17 cellular contexts compared by ENCODE assay signal in genomic region chr22:19055801-19056200, GRCh38.
DNase-seq lines count a peak whose midpoint lies in the region; ATAC-seq, FAIRE-seq and TF ChIP-seq lines count a peak whose summit lies in the region.
"Had no signal": no experiment of that assay in that cellular context is flagged by ENCODE, and none has a peak within 500 bp of the region (broad histone marks: within the 10 kb centered on the region; RNA-seq: fewer than 3 reads in every experiment).

No MANE protein-coding gene starts in this region.

- H3K4me1 Mint-ChIP-seq in natural killer cell treated with Interleukin-12 subunit alpha and Interleukin-12 subunit beta and Interleukin-15 and Interleukin-18, amount 100 ng/mL, for 72 hours (ENCODE audit: low read depth in 2 of 2): peaks cover 0 to 6% of the 10 kb centered on the region in 2 donors
- H3K4me1 Mint-ChIP-seq in natural killer cell (peaks cover 14 to 37% of the 10 kb centered on the region in 2 donors), mesothelial cell of epicardium (peaks cover 6% of the 10 kb centered on the region)

- no peak overlapping the region for H3K27ac Mint-ChIP-seq in natural killer cell treated with Interleukin-12 subunit alpha and Interleukin-12 subunit beta and Interleukin-15 and Interleukin-18, amount 100 ng/mL, for 72 hours
- H3K27ac Mint-ChIP-seq in natural killer cell (no peak overlapping the region), mesothelial cell of epicardium (no peak overlapping the region)

- WGBS in sigmoid colon, 2 donors: 91 to 93% methylated on average over 17 of the region's 17 CpGs

- TF ChIP-seq EP300 in sigmoid colon (IDR thresholded peaks at IDR 0.05): no peak

- no peaks in the 10 kb centered on the region for H3K27me3 ChIP-seq in sigmoid colon

- peaks cover 6% of the 10 kb centered on the region for H3K36me3 Mint-ChIP-seq in natural killer cell treated with Interleukin-12 subunit alpha and Interleukin-12 subunit beta and Interleukin-15 and Interleukin-18, amount 100 ng/mL, for 72 hours
- peaks cover 9% of the 10 kb centered on the region for H3K36me3 Mint-ChIP-seq in natural killer cell
- H3K36me3 Mint-ChIP-seq in mesothelial cell of epicardium: peaks cover 27% of the 10 kb centered on the region

- no peak for ATAC-seq in natural killer cell treated with Interleukin-12 subunit alpha and Interleukin-12 subunit beta and Interleukin-15 and Interleukin-18, amount 100 ng/mL, for 72 hours
- ATAC-seq in natural killer cell (no peak), HG02840 (IDR thresholded peaks at IDR 0.05; ENCODE audit: low FRiP score, unreplicated experiment) (no peak)
- ATAC-seq: PC-3 had no signal

- H3K36me3 ChIP-seq in kidney (ENCODE audit: control insufficient read depth in 1 of 2, insufficient read depth in 2 of 2, low read length in 2 of 2): peaks cover 12 to 38% of the 10 kb centered on the region in 2 donors
- peaks cover 0 to 87% (median 13%) of the 10 kb centered on the region in 4 donors for H3K36me3 ChIP-seq in sigmoid colon

- no peaks in the 10 kb centered on the region for H3K4me1 ChIP-seq in kidney (ENCODE audit: control insufficient read depth in 1 of 2, insufficient read depth in 1 of 2, low read depth in 1 of 2, low read length in 2 of 2)
- H3K4me1 ChIP-seq in sigmoid colon: no peaks in the 10 kb centered on the region

- H3K9me3 ChIP-seq in kidney (ENCODE audit: control insufficient read depth in 1 of 2, low read length in 2 of 2) (no peaks in the 10 kb centered on the region), sigmoid colon (no peaks in the 10 kb centered on the region)

- peak; percentile 44 for DNase-seq in natural killer cell treated with Interleukin-12 subunit alpha and Interleukin-12 subunit beta and Interleukin-15 and Interleukin-18, amount 100 ng/mL, for 72 hours (ENCODE audit: low spot score)
- DNase-seq in natural killer cell (no peak), kidney (peak; percentile 53), sigmoid colon (peak; percentile 54), mesothelial cell of epicardium (ENCODE audit: low spot score in 2 of 2, unreplicated experiment in 2 of 2) (no peak), NCI-H2171 treated with DMSO at 0.1 percent for 48 hours (lab: John Stamatoyannopoulos, UW) (no peak)
- DNase-seq: ACHN; C1 segment of cervical spinal cord; CD8-positive, alpha-beta memory T cell; DND-41; KBM-7; NCI-H1694 treated with DMSO at 0.1 percent for 48 hours; NCI-H510A; PC-3; RPMI8226; SIG-M5 had no signal

- H3K9ac ChIP-seq in kidney (ENCODE audit: low read length in 2 of 2): no peak overlapping the region

- TF ChIP-seq POLR2A in sigmoid colon (IDR thresholded peaks at IDR 0.05): no peak

- no peak for TF ChIP-seq CTCF in natural killer cell (IDR thresholded peaks at IDR 0.05)
- TF ChIP-seq CTCF in kidney (IDR thresholded peaks at IDR 0.05; ENCODE audit: borderline replicate concordance, extremely low read depth, insufficient read depth): no peak
- TF ChIP-seq CTCF in sigmoid colon (IDR thresholded peaks at IDR 0.05): no peak
- TF ChIP-seq CTCF in mesothelial cell of epicardium (IDR thresholded peaks at IDR 0.05; ENCODE audit: unreplicated experiment): no peak

- intact Hi-C loops in natural killer cell (cut with micrococcal nuclease): no loop called here
- intact Hi-C loops in kidney (cut with DNase I): no loop called here
- intact Hi-C loops in sigmoid colon (cut with DNase I): no loop called here

- no peak overlapping the region for H3K27ac ChIP-seq in kidney (ENCODE audit: low read depth in 2 of 2, low read length in 2 of 2)
- no peak overlapping the region for H3K27ac ChIP-seq in sigmoid colon

- FAIRE-seq in kidney (lab: Jason Lieb, UNC): no peak

- H3K27me3 Mint-ChIP-seq in natural killer cell treated with Interleukin-12 subunit alpha and Interleukin-12 subunit beta and Interleukin-15 and Interleukin-18, amount 100 ng/mL, for 72 hours: no peaks in the 10 kb centered on the region
- H3K27me3 Mint-ChIP-seq in natural killer cell (ENCODE audit: low read depth in 2 of 2) (no peaks in the 10 kb centered on the region), mesothelial cell of epicardium (ENCODE audit: low read depth) (no peaks in the 10 kb centered on the region)
- H3K27me3 Mint-ChIP-seq: CD8-positive, alpha-beta memory T cell had no signal

- H3K4me3 ChIP-seq in kidney (ENCODE audit: low read length in 2 of 2): no peak overlapping the region
- no peak overlapping the region for H3K4me3 ChIP-seq in sigmoid colon

- H3K4me3 Mint-ChIP-seq in natural killer cell treated with Interleukin-12 subunit alpha and Interleukin-12 subunit beta and Interleukin-15 and Interleukin-18, amount 100 ng/mL, for 72 hours: no peak overlapping the region
- H3K4me3 Mint-ChIP-seq in natural killer cell (no peak overlapping the region), mesothelial cell of epicardium (no peak overlapping the region)
- H3K4me3 Mint-ChIP-seq: CD8-positive, alpha-beta memory T cell had no signal

- H3K9me3 Mint-ChIP-seq in natural killer cell treated with Interleukin-12 subunit alpha and Interleukin-12 subunit beta and Interleukin-15 and Interleukin-18, amount 100 ng/mL, for 72 hours: no peaks in the 10 kb centered on the region
- H3K9me3 Mint-ChIP-seq in natural killer cell (no peaks in the 10 kb centered on the region), mesothelial cell of epicardium (no peaks in the 10 kb centered on the region)
- H3K9me3 Mint-ChIP-seq: CD8-positive, alpha-beta memory T cell had no signal

Comparison
In these comparisons a context has a peak if more than half of its experiments do, and no peak if none do; other contexts are left out.
1. DNase-seq: peak in natural killer cell treated with Interleukin-12 subunit alpha and Interleukin-12 subunit beta and Interleukin-15 and Interleukin-18, amount 100 ng/mL, for 72 hours (single experiment), kidney (single experiment) and sigmoid colon (single experiment); none in natural killer cell (single experiment), mesothelial cell of epicardium (0 of 2) and NCI-H2171 treated with DMSO at 0.1 percent for 48 hours (single experiment).